Comparison of ENCODE assay signal across 28 cellular contexts in genomic region chr9:135773677-135774238, GRCh38.
"Had no signal": no experiment of that assay in that cellular context is flagged by ENCODE, and none has a peak within 500 bp of the region (broad histone marks: within the 10 kb centered on the region; RNA-seq: fewer than 3 reads in every experiment).

No MANE protein-coding gene starts in this region.

- H3K9ac ChIP-seq: neural progenitor cell had no signal

- H3K27ac ChIP-seq: esophagus squamous epithelium, heart right ventricle, left lung, neural progenitor cell, prostate gland, skin epidermis, spleen, thoracic aorta, tibial nerve, upper lobe of right lung, vagina had no signal

- H3K4me1 ChIP-seq: esophagus squamous epithelium, heart right ventricle, left lung, prostate gland, spleen, tibial nerve, upper lobe of right lung, vagina had no signal

- H3K4me2 ChIP-seq: neural progenitor cell had no signal

- H3K4me3 ChIP-seq: esophagus squamous epithelium, heart right ventricle, left lung, mucosa of descending colon, neural progenitor cell, prostate gland, skin epidermis, spleen, thoracic aorta, tibial nerve, upper lobe of right lung, vagina had no signal

- H3K27me3 ChIP-seq: neural progenitor cell, upper lobe of right lung, vagina had no signal

- FAIRE-seq: endometrium, islet of Langerhans had no signal

- H3K9me3 ChIP-seq: esophagus squamous epithelium, heart right ventricle, left lung, mucosa of descending colon, prostate gland, spleen, thoracic aorta, tibial nerve, upper lobe of right lung, vagina had no signal

- H3K36me3 ChIP-seq: esophagus squamous epithelium, heart right ventricle, left lung, neural progenitor cell, prostate gland, thoracic aorta, tibial nerve, upper lobe of right lung, vagina had no signal

- DNase-seq: cortex of kidney; effector memory CD8-positive, alpha-beta T cell; esophagus squamous epithelium; foreskin melanocyte; glutamatergic neuron; heart right ventricle; hippocampal formation; left cardiac atrium; left lung; mesenchymal stem cell; mucosa of descending colon; naive B cell; nucleus accumbens; right cardiac atrium; spleen; stimulated activated CD4-positive, alpha-beta T cell treated with anti-CD3 and anti-CD28 coated beads, Interleukin-4, amount 100 ng/mL, for 4 hours; stimulated activated naive CD8-positive, alpha-beta T cell treated with anti-CD3 and anti-CD28 coated beads, Interleukin-15, Interleukin-2, amounts not matched to agents 100 U/mL and 50 U/mL, for 24 hours; upper lobe of right lung had no signal

- H2AFZ ChIP-seq: neural progenitor cell had no signal

- ATAC-seq: effector memory CD8-positive, alpha-beta T cell; heart right ventricle; left cardiac atrium; left lung; mucosa of descending colon; natural killer cell treated with Interleukin-12 subunit alpha and Interleukin-12 subunit beta and Interleukin-15 and Interleukin-18, amount 100 ng/mL, for 72 hours; right cardiac atrium; stimulated activated memory B cell treated with anti-CD40 and anti-IgM and Interleukin-4, amounts not matched to agents 10 μg/mL and 1 μg/mL and 100 μg/mL, for 72 hours; stimulated activated naive CD8-positive, alpha-beta T cell treated with anti-CD3 and anti-CD28 coated beads, Interleukin-15, Interleukin-2, amounts not matched to agents 100 U/mL and 50 U/mL, for 24 hours; upper lobe of right lung had no signal
